Comparison of ENCODE assay signal across 9 cellular contexts in the genomic region with DNA sequence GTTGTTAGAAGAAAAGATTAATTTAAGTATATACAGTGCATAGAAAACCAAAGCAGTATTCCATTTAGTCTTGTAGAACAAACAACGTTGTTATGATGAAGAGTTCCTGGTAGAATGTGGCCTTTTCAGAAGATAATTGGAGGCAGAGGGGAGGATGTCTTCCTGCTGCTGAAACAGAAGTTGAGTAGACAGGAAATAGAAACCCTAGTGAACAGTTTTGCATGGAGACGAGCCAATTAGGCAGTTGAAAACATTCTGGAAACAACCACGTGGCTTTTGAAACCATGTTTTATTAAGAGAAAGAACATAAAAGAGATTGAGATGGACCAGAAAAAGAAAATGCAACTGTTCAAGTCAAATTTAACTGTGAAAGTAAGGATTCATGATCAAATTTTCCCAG.
DNase-seq lines count a peak whose midpoint lies in the region; ATAC-seq and TF ChIP-seq lines count a peak whose summit lies in the region.
"Had no signal": no experiment of that assay in that cellular context is flagged by ENCODE, and none has a peak within 500 bp of the region (broad histone marks: within the 10 kb centered on the region; RNA-seq: fewer than 3 reads in every experiment).

No MANE protein-coding gene starts in this region.

- TF ChIP-seq CTCF in ascending aorta (IDR thresholded peaks at IDR 0.05) (no peak), upper lobe of left lung (IDR thresholded peaks at IDR 0.05) (no peak)

- TF ChIP-seq POLR2A in upper lobe of left lung (IDR thresholded peaks at IDR 0.05): no peak

- H3K36me3 ChIP-seq in ascending aorta: no peaks in the 10 kb centered on the region
- H3K36me3 ChIP-seq in upper lobe of left lung: no peaks in the 10 kb centered on the region

- H3K27me3 ChIP-seq in ascending aorta: no peaks in the 10 kb centered on the region
- no peaks in the 10 kb centered on the region for H3K27me3 ChIP-seq in upper lobe of left lung

- H3K4me3 ChIP-seq in ascending aorta: peak overlapping the region in 1 of 2 donors; percentile 1
- no peak overlapping the region for H3K4me3 ChIP-seq in upper lobe of left lung
- H3K4me3 ChIP-seq: K562 had no signal

- H3K27ac ChIP-seq in ascending aorta (peak overlapping the region; percentile 51 to 64), upper lobe of left lung (peak overlapping the region in 3 of 4 donors; percentile 11 to 38 (median 26))

- WGBS in upper lobe of left lung, 2 donors: 13 to 22% methylated on average over 3 of the region's 3 CpGs

- no peak for TF ChIP-seq EP300 in upper lobe of left lung (IDR thresholded peaks at IDR 0.05)

- H3K9me3 ChIP-seq in ascending aorta: no peaks in the 10 kb centered on the region
- H3K9me3 ChIP-seq in upper lobe of left lung: no peaks in the 10 kb centered on the region

- intact Hi-C loops in ascending aorta (cut with DNase I): loop anchor here (5.0 kb wide), 1 partner anchor 36 kb away; no protein-coding TSS in a partner anchor

- ATAC-seq in upper lobe of left lung (ENCODE audit: low FRiP score in 2 of 2) (peak in 1 of 2 donors; percentile 50), GM21515 (IDR thresholded peaks at IDR 0.05; ENCODE audit: unreplicated experiment) (no peak), HG02610 (IDR thresholded peaks at IDR 0.05; ENCODE audit: unreplicated experiment) (no peak)
- ATAC-seq: K562 had no signal

- DNase-seq in NCI-H1092 treated with DMSO at 0.1 percent for 48 hours (lab: John Stamatoyannopoulos, UW) (peak; percentile 6), NCI-H1092 (lab: John Stamatoyannopoulos, UW) (no peak), ascending aorta (ENCODE audit: low spot score in 2 of 2) (peak in 1 of 2 donors; percentile 63), kidney tubule cell (ENCODE audit: low spot score) (peak; percentile 48), upper lobe of left lung (no peak), T-helper 9 cell (no peak)

- H3K4me1 ChIP-seq in ascending aorta (peaks cover 8 to 22% of the 10 kb centered on the region in 2 donors), upper lobe of left lung (peaks cover 5 to 16% (median 12%) of the 10 kb centered on the region in 4 donors)

Comparison
In these comparisons a context has a peak if more than half of its experiments do, and no peak if none do; other contexts are left out.
1. DNase-seq: peak in NCI-H1092 treated with DMSO at 0.1 percent for 48 hours (single experiment) and kidney tubule cell (single experiment); none in NCI-H1092 (single experiment), upper lobe of left lung (0 of 2) and T-helper 9 cell (single experiment).